8 cellular contexts compared by ENCODE assay signal in the genomic region with DNA sequence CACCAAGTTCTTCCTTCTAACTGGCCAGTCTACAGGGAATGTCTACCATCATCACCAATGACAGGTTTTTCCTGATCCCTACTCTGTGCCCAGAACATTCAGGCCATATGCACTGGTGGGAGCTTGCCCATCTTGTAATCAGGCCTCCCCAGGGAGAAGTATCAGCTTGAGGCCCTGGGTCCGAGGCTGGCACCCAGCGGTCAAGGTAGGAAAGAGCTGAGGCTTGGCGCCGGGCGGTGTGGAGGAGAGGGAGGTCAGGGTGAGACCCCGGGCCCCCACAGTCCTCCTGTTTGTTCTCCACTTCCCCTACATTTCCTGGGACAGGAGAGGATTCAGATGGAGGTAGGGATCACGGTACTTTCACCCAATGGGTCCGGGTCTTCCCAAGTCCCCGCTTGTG. TPM values are rescaled to one million over a fixed set of nuclear protein-coding genes. Genes with fewer than 3 reads are reported as not detected.
DNase-seq lines count a peak whose midpoint lies in the region; ATAC-seq and TF ChIP-seq lines count a peak whose summit lies in the region.

No MANE protein-coding gene starts in this region.

- H3K27ac Mint-ChIP-seq in CD8-positive, alpha-beta T cell: no peak overlapping the region

- peak overlapping the region; percentile 51 for H3K4me3 ChIP-seq in CD8-positive, alpha-beta T cell (ENCODE audit: low read depth, low read length)
- peak overlapping the region in 9 of 10 donors; percentile 4 to 46 (median 40) for H3K4me3 ChIP-seq in heart right ventricle

- intact Hi-C loops in CD8-positive, alpha-beta T cell (cut with DNase I, micrococcal nuclease): loop anchor here (1.0 to 5.0 kb wide), 4 partner anchors 62 to 249 kb away; a partner anchor contains a TSS
- intact Hi-C loops in heart right ventricle (cut with DNase I) (loop anchor here in 8 of 10 donors (1.0 to 5.0 kb wide), 5 partner anchors 63 to 66 kb away; no protein-coding TSS in a partner anchor), posterior vena cava (cut with DNase I) (loop anchor here (2.0 to 5.0 kb wide), 2 partner anchors 61 to 64 kb away; no protein-coding TSS in a partner anchor)

- no peak for DNase-seq in CD8-positive, alpha-beta T cell
- no peak for DNase-seq in RWPE1 (ENCODE audit: low spot score)
- no peak for DNase-seq in heart right ventricle
- DNase-seq in posterior vena cava (ENCODE audit: low spot score): peak; percentile 76
- no peak for DNase-seq in epidermal melanocyte (ENCODE audit: insufficient read length, low spot score)
- DNase-seq in NCI-H187 treated with DMSO at 0.1 percent for 48 hours (lab: John Stamatoyannopoulos, UW): no peak
- DNase-seq in GOT3 (lab: John Stamatoyannopoulos, UW): no peak
- no peak for DNase-seq in GM20000 (ENCODE audit: low spot score)

- H3K9me3 ChIP-seq in CD8-positive, alpha-beta T cell (ENCODE audit: low read length): no peaks in the 10 kb centered on the region
- no peaks in the 10 kb centered on the region for H3K9me3 ChIP-seq in heart right ventricle

- no peak for TF ChIP-seq CTCF in CD8-positive, alpha-beta T cell (IDR thresholded peaks at IDR 0.05)
- TF ChIP-seq CTCF in RWPE1 (conservative IDR thresholded peaks at IDR 0.05; ENCODE audit: low read depth) (no peak), heart right ventricle (IDR thresholded peaks at IDR 0.05) (no peak), GM20000 (IDR thresholded peaks at IDR 0.05; ENCODE audit: extremely low read depth, missing control alignments) (no peak)

- H3K27ac ChIP-seq in CD8-positive, alpha-beta T cell (ENCODE audit: low read depth, low read length): no peak overlapping the region
- H3K27ac ChIP-seq in RWPE1 (peak overlapping the region; percentile 93), heart right ventricle (peak overlapping the region in 6 of 10 donors; percentile 1 to 39 (median 20))

- H3K4me1 Mint-ChIP-seq in CD8-positive, alpha-beta T cell (ENCODE audit: low read depth): peaks cover 15% of the 10 kb centered on the region

- POLR2A ChIA-PET in CD8-positive, alpha-beta T cell (lab: Charles Lee): interaction anchor here (1.5 kb wide), 1 partner anchor 64 kb away, joined by 5 read pairs; no protein-coding TSS in a partner anchor
- POLR2A ChIA-PET in RWPE1 (lab: Yijun Ruan, JAX; ENCODE audit: low non-redundant PET): no interaction called here

- H3K9me3 Mint-ChIP-seq in CD8-positive, alpha-beta T cell: no peaks in the 10 kb centered on the region

- CTCF ChIA-PET in CD8-positive, alpha-beta T cell (lab: Charles Lee): interaction anchor here (0.9 to 5.2 kb wide), 14 partner anchors 9 to 121 kb away, joined by 3 to 61 read pairs (median 5); no protein-coding TSS in a partner anchor
- CTCF ChIA-PET in RWPE1 (lab: Yijun Ruan, JAX): interaction anchor here (0.7 to 2.9 kb wide), 7 partner anchors 11 to 120 kb away, joined by 3 to 30 read pairs (median 4); no protein-coding TSS in a partner anchor

- H3K36me3 ChIP-seq in CD8-positive, alpha-beta T cell (ENCODE audit: insufficient read depth, low read length): no peaks in the 10 kb centered on the region
- H3K36me3 ChIP-seq in heart right ventricle: peaks cover 0 to 23% (median 0%) of the 10 kb centered on the region in 9 donors

- H3K4me3 Mint-ChIP-seq in CD8-positive, alpha-beta T cell: peak overlapping the region; percentile 59

- no peaks in the 10 kb centered on the region for H3K36me3 Mint-ChIP-seq in CD8-positive, alpha-beta T cell

- H3K27me3 Mint-ChIP-seq in CD8-positive, alpha-beta T cell (ENCODE audit: low read depth): peaks cover 2% of the 10 kb centered on the region

- no peaks in the 10 kb centered on the region for H3K27me3 ChIP-seq in CD8-positive, alpha-beta T cell (ENCODE audit: insufficient read depth, low read length)
- no peaks in the 10 kb centered on the region for H3K27me3 ChIP-seq in heart right ventricle

- WGBS in heart right ventricle, 2 donors: 63 to 64% methylated on average over 9 of the region's 9 CpGs

- no peak for ATAC-seq in CD8-positive, alpha-beta T cell
- ATAC-seq in heart right ventricle: peak in 7 of 8 donors; percentile 0 to 15 (median 2)

- H3K4me1 ChIP-seq in CD8-positive, alpha-beta T cell (ENCODE audit: insufficient read depth, low read length): peaks cover 17% of the 10 kb centered on the region
- peaks cover 4 to 33% (median 19%) of the 10 kb centered on the region in 9 donors for H3K4me1 ChIP-seq in heart right ventricle

RNA-seq across cellular contexts. Expression of a gene that starts 15.5 kb away (rescaled TPM):
- total RNA-seq in CD8-positive, alpha-beta T cell: not detected
- 10 to 100 TPM in 4 of 10 donors, 1 to 10 TPM in 6; 3.0 to 21.9 (median 6.6) TPM for total RNA-seq in heart right ventricle
- polyA plus RNA-seq in heart right ventricle: 10 to 100 TPM in 1 of 2 donors, 1 to 10 TPM in 1; 6.6 to 13.7 TPM
- total RNA-seq in posterior vena cava: 10 to 100 TPM; 64.0 to 77.6 TPM
